14 cellular contexts compared by ENCODE assay signal in the genomic region with DNA sequence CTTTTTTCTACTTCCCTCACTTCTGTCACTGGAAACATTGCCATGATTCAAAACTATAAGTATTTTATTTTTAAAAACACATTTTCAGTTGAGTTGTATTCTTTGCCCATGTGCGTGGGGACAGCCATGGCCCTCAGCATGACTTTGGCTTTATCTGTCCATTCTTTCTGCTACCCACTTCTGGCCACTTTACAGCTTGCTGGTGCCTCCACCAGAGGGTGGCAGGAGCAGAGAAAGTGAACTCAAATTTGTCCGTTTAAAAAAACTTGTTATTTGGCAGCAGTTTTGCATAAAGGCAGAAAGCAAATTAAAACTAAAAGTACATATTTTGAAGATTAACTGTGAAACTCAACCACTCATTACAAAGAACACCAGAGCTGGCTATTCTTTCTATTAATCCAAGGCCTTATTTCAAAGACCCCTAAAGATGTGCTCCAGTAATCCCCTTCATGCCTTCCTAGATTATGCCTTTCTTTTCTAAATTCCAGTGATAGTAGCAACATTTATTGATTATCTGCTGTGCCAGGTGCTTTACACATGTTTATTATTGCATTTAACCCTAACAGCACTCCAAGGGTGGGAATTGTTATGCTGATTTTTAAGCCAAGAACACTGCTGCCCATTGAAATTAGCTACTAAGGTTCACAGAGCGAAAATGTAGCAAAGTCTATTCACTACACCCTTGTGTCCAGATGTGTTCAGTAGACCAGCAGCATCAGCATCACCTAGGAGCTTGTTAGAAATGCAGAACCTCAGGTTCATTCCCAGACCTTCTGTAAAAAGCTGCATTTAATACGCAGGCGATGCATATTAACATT.
DNase-seq lines count a peak whose midpoint lies in the region; ATAC-seq, FAIRE-seq and TF ChIP-seq lines count a peak whose summit lies in the region.
"Had no signal": no experiment of that assay in that cellular context is flagged by ENCODE, and none has a peak within 500 bp of the region (broad histone marks: within the 10 kb centered on the region; RNA-seq: fewer than 3 reads in every experiment).

No MANE protein-coding gene starts in this region.

- no peak overlapping the region for H2BK20ac ChIP-seq in H1 (ENCODE audit: low read length)

- H2BK5ac ChIP-seq in H1 (ENCODE audit: low read depth, low read length), result no peak overlapping the region

- no peak overlapping the region for H3K4ac ChIP-seq in H1 (replicated peaks; ENCODE audit: insufficient read length, low read depth, low read length)

- no peaks in the 10 kb centered on the region for H3K79me1 ChIP-seq in H1 (ENCODE audit: low read depth, low read length)

- H3K18ac ChIP-seq in H1 (ENCODE audit: extremely low read depth, low read length), result no peak overlapping the region

- H4K91ac ChIP-seq in H1 (replicated peaks; ENCODE audit: insufficient read length, low read length), result no peak overlapping the region

- H2AFZ ChIP-seq in OCI-LY3 (ENCODE audit: low read depth, low read length) (no peak overlapping the region), H1 (ENCODE audit: low read length) (no peak overlapping the region)

- H3K27ac ChIP-seq in OCI-LY3 (ENCODE audit: low read length), result no peak overlapping the region
- no peak overlapping the region for H3K27ac ChIP-seq in H1 (ENCODE audit: low read depth, low read length)
- H3K27ac ChIP-seq in right lobe of liver, result no peak overlapping the region
- H3K27ac ChIP-seq: neutrophil had no signal

- peak; percentile 62 to 70 (median 67) for ATAC-seq in right lobe of liver
- ATAC-seq: activated CD4-positive, CD25-positive, alpha-beta regulatory T cell treated with anti-CD3 and anti-CD28 coated beads, Interleukin-2, amount 50 U/mL, for 24 hours had no signal

- H3K4me3 ChIP-seq in OCI-LY3 (ENCODE audit: low read length) (no peak overlapping the region), H1 (ENCODE audit: extremely low read depth in 1 of 4, insufficient read depth in 2 of 4, low read depth in 3 of 4, low read length in 4 of 4) (no peak overlapping the region), right lobe of liver (no peak overlapping the region)

- no peak overlapping the region for H2AK5ac ChIP-seq in H1 (ENCODE audit: low read depth, low read length)

- H3K9me3 ChIP-seq in OCI-LY3 (ENCODE audit: insufficient read depth, low read length) (no peaks in the 10 kb centered on the region), H1 (ENCODE audit: insufficient read depth in 2 of 2, low read depth in 1 of 2, low read length in 1 of 2) (no peaks in the 10 kb centered on the region), right lobe of liver (no peaks in the 10 kb centered on the region)
- H3K9me3 ChIP-seq: neutrophil had no signal

- CTCF ChIA-PET in H1 (lab: Charles Lee; ENCODE audit: partially characterized antibody), result interaction anchor here (0.7 to 1.1 kb wide), 5 partner anchors 14 to 323 kb away, joined by 3 read pairs; no protein-coding TSS in a partner anchor

- no peak overlapping the region for H3K23ac ChIP-seq in H1 (ENCODE audit: insufficient read length)

- 85% methylated on average over 5 of the region's 5 CpGs; no CpG with 5 or more reads in 1 of the 2 experiments for WGBS in H1 (ENCODE audit: extremely low coverage in 1 of 2, insufficient coverage in 1 of 2, insufficient read length in 1 of 2, insufficient replicate concordance in 2 of 2, low coverage in 1 of 2, low lambda C conversion rate in 2 of 2, missing lambda C conversion rate in 1 of 2), 2 experiments
- WGBS in right lobe of liver (ENCODE audit: insufficient coverage, low coverage, low lambda C conversion rate, missing lambda C conversion rate), result 52% methylated on average over 5 of the region's 5 CpGs

- TF ChIP-seq EP300 in H1 (IDR thresholded peaks at IDR 0.05; ENCODE audit: borderline replicate concordance in 1 of 2, low read depth in 2 of 2, low read length in 2 of 2), result no peak

- H3K9ac ChIP-seq in OCI-LY3 (ENCODE audit: low read length) (no peak overlapping the region), H1 (replicated peaks in 1 of 4; ENCODE audit: extremely low read depth in 1 of 4, low read depth in 3 of 4, low read length in 3 of 4) (no peak overlapping the region)

- no peak overlapping the region for H2BK120ac ChIP-seq in H1 (replicated peaks; ENCODE audit: low read depth, low read length)

- no peak overlapping the region for H3K4me2 ChIP-seq in OCI-LY3 (ENCODE audit: low read length)
- no peak overlapping the region; a peak in 1 of 4 replicates for H3K4me2 ChIP-seq in H1 (ENCODE audit: insufficient read depth in 1 of 2, low read depth in 2 of 2, low read length in 2 of 2)

- no peak overlapping the region for H4K8ac ChIP-seq in H1 (ENCODE audit: extremely low read depth, insufficient read depth, low read length)

- H2BK12ac ChIP-seq in H1 (ENCODE audit: low read depth, low read length), result no peak overlapping the region

- POLR2A ChIA-PET in H1 (lab: Charles Lee; ENCODE audit: partially characterized antibody), result interaction anchor here (1.3 kb wide), 1 partner anchor 8 kb away, joined by 3 read pairs; no protein-coding TSS in a partner anchor

- H3K14ac ChIP-seq in H1 (ENCODE audit: insufficient read length), result no peak overlapping the region

- TF ChIP-seq POLR2A in H1 (IDR thresholded peaks at IDR 0.05; ENCODE audit: control extremely low read depth in 1 of 2, low read depth in 2 of 2, low read length in 2 of 2) (no peak), right lobe of liver (IDR thresholded peaks at IDR 0.05) (no peak)

- TF ChIP-seq RAD21 in H1 (IDR thresholded peaks at IDR 0.05 in 1 of 2, conservative IDR thresholded peaks at IDR 0.05 in 1 of 2; ENCODE audit: low read depth in 2 of 2, low read length in 2 of 2), result peak in 1 of 2 experiments; percentile 36; a peak in 2 of 4 replicates

- H3K27me3 ChIP-seq in OCI-LY3 (ENCODE audit: low read depth, low read length) (no peaks in the 10 kb centered on the region), H1 (replicated peaks in 1 of 4; ENCODE audit: control insufficient read depth in 3 of 4, extremely low read depth in 1 of 4, insufficient read depth in 3 of 4, low read length in 3 of 4) (no peaks in the 10 kb centered on the region), right lobe of liver (no peaks in the 10 kb centered on the region)
- H3K27me3 ChIP-seq: neutrophil had no signal

- no peaks in the 10 kb centered on the region for H3K36me3 ChIP-seq in OCI-LY3 (replicated peaks; ENCODE audit: low read depth, low read length)
- no peaks in the 10 kb centered on the region for H3K36me3 ChIP-seq in H1 (ENCODE audit: control insufficient read depth in 2 of 4, insufficient read depth in 4 of 4, low read length in 3 of 4)
- no peaks in the 10 kb centered on the region for H3K36me3 ChIP-seq in right lobe of liver
- H3K36me3 ChIP-seq: neutrophil had no signal

- peak; percentile 50 for FAIRE-seq in H1 (lab: Jason Lieb, UNC)

- no peak overlapping the region for H3K56ac ChIP-seq in H1 (replicated peaks; ENCODE audit: insufficient read length, low read depth, low read length)

- H3K79me2 ChIP-seq in OCI-LY3 (ENCODE audit: low read length), result no peaks in the 10 kb centered on the region
- no peaks in the 10 kb centered on the region for H3K79me2 ChIP-seq in H1 (ENCODE audit: control insufficient read depth in 1 of 2, insufficient read depth in 2 of 2, low read length in 2 of 2)

- no peaks in the 10 kb centered on the region for H4K20me1 ChIP-seq in OCI-LY3 (ENCODE audit: insufficient read depth, low read length)
- no peaks in the 10 kb centered on the region for H4K20me1 ChIP-seq in H1 (replicated peaks in 1 of 2; ENCODE audit: control insufficient read depth in 1 of 2, insufficient read depth in 2 of 2, low read length in 2 of 2)

- no peak overlapping the region for H4K5ac ChIP-seq in H1 (ENCODE audit: insufficient read length, low read depth, low read length)

- no peaks in the 10 kb centered on the region for H3K23me2 ChIP-seq in H1 (ENCODE audit: low read depth, low read length)

- DNase-seq in ACHN (peak; percentile 3), H1 (ENCODE audit: low read depth in 1 of 2, low spot score in 2 of 2) (no peak), right lobe of liver (peak in 1 of 3 donors; percentile 26), MV-4-11 (lab: John Stamatoyannopoulos, UW) (no peak), GM10266 (ENCODE audit: extremely low spot score) (no peak), T-helper 9 cell (no peak), T-helper 1 cell (no peak)
- DNase-seq: activated CD8-positive, alpha-beta memory T cell treated with anti-CD3 and anti-CD28 coated beads, Interleukin-2, amount 50 U/mL, for 4 hours; AML-193; NCI-H1105 treated with DMSO at 0.1 percent for 48 hours; NCI-H2227 treated with DMSO at 0.1 percent for 48 hours had no signal

- TF ChIP-seq CTCF in OCI-LY3 (IDR thresholded peaks at IDR 0.05; ENCODE audit: low read depth, low read length) (peak; percentile 26), H1 (IDR thresholded peaks at IDR 0.05; ENCODE audit: control extremely low read depth in 1 of 3, insufficient read depth in 1 of 3, low read depth in 1 of 3, low read length in 3 of 3) (0 out of 4 replicates have a peak, but pooled peaks of 1 of the 3 experiments have one; percentile 10), right lobe of liver (IDR thresholded peaks at IDR 0.05) (peak; percentile 38 to 58 (median 49)), GM10266 (IDR thresholded peaks at IDR 0.05; ENCODE audit: control insufficient read depth, insufficient read depth, low read depth, missing control alignments) (no peak)

- H2BK15ac ChIP-seq in H1 (ENCODE audit: low read length), result no peak overlapping the region

- H3K4me1 ChIP-seq in OCI-LY3 (ENCODE audit: low read length) (no peaks in the 10 kb centered on the region), H1 (replicated peaks in 1 of 4; ENCODE audit: control insufficient read depth in 3 of 4, insufficient read depth in 4 of 4, low read length in 3 of 4) (peaks cover 0 to 10% (median 0%) of the 10 kb centered on the region in 4 experiments; a peak in 2 of 7 replicates), right lobe of liver (peaks cover 0 to 34% (median 12%) of the 10 kb centered on the region in 4 donors)

- intact Hi-C loops in right lobe of liver (cut with DNase I), result loop anchor here in 1 of 2 donors (10.0 kb wide), 2 partner anchors 85 to 135 kb away; a partner anchor contains a TSS

- in situ Hi-C loops in ACHN (cut with HindIII; ENCODE audit: low pct_ligation_motif_present, low pct_unique_long_range_greater_than_20kb, low sequenced_read_pairs), result no loop called here

TF ChIP-seq in H1, 55 proteins besides CTCF, POLR2A, EP300 and RAD21:
- TF ChIP-seq NANOG (IDR thresholded peaks at IDR 0.05; ENCODE audit: insufficient read depth, low read depth, low read length, poor library complexity, severe bottlenecking), result peak; percentile 44
- no peak for TF ChIP-seq CHD2 (IDR thresholded peaks at IDR 0.05; ENCODE audit: low read length)
- no peak for TF ChIP-seq SP4 (IDR thresholded peaks at IDR 0.05; ENCODE audit: low read length)
- TF ChIP-seq POU5F1 (IDR thresholded peaks at IDR 0.05; ENCODE audit: low read depth, low read length), result 0 out of 2 replicates have a peak, but pooled peaks have one; percentile 48
- TF ChIP-seq TAF7 (optimal IDR thresholded peaks at IDR 0.05; ENCODE audit: borderline replicate concordance, low read depth, low read length), result no peak
- TF ChIP-seq POLR2AphosphoS5 (IDR thresholded peaks at IDR 0.05; ENCODE audit: low read depth, low read length), result no peak
